ENCODE assay signal across 15 cellular contexts in genomic region chr5:84480873-84481637, GRCh38.
"Had no signal": no experiment of that assay in that cellular context is flagged by ENCODE, and none has a peak within 500 bp of the region (broad histone marks: within the 10 kb centered on the region; RNA-seq: fewer than 3 reads in every experiment).

No MANE protein-coding gene starts in this region.

- H3K27ac ChIP-seq: breast epithelium, esophagus muscularis mucosa, left ventricle myocardium inferior, neutrophil had no signal

- H3K9me3 ChIP-seq: breast epithelium, esophagus muscularis mucosa, left ventricle myocardium inferior, neutrophil had no signal

- DNase-seq: activated CD4-positive, alpha-beta T cell treated with anti-CD3 and anti-CD28 coated beads, Interleukin-2, amount 50 U/mL, for 4 hours; activated CD4-positive, CD25-positive, alpha-beta regulatory T cell treated with anti-CD3 and anti-CD28 coated beads, Interleukin-2, amount 50 U/mL, for 72 hours; activated naive CD4-positive, alpha-beta T cell treated with Interleukin-2 at 50 U/mL for 16 hours; anterior cingulate cortex; kidney; left ventricle myocardium inferior; natural killer cell; retina; stimulated activated CD4-positive, alpha-beta T cell treated with anti-CD3 and anti-CD28 coated beads, Interleukin-12 subunit alpha, Interleukin-12 subunit beta, amount 100 ng/mL, for 4 hours; stimulated activated CD4-positive, alpha-beta T cell treated with anti-CD3 and anti-CD28 coated beads, Interleukin-2, amount 100 ng/mL, for 24 hours; T-cell; T-helper 9 cell had no signal

- H3K36me3 ChIP-seq: breast epithelium, esophagus muscularis mucosa, left ventricle myocardium inferior, neutrophil had no signal

- H3K4me3 ChIP-seq: breast epithelium, esophagus muscularis mucosa, left ventricle myocardium inferior had no signal

- H3K27me3 ChIP-seq: breast epithelium, esophagus muscularis mucosa, neutrophil had no signal

- H3K4me1 ChIP-seq: breast epithelium, esophagus muscularis mucosa, left ventricle myocardium inferior had no signal
